Comparison of ENCODE assay signal across 8 cellular contexts in the genomic region with DNA sequence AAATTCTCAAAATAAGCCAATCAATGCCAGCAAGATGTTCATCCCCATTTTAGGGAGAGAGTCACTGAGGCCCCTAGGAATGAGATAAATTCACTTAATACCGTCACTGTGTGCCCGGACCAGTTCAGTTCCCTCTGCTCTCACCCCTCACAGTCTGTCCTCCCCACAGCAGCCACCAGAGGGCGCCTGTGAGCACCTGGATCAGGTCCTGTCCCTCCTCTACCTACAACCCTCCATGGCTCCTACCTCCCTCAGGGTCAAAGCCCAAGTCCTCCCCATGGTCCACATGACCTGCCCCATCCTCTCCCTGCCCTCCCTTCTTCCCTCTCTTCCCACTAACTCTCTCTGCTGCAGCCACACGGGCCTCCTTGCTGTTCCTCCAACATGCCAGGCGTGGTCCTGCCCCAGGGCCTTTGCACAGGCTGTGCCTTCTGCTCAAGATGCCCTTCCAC. TPM values are rescaled to one million over a fixed set of nuclear protein-coding genes. Genes with fewer than 3 reads are reported as not detected.
DNase-seq lines count a peak whose midpoint lies in the region; ATAC-seq and TF ChIP-seq lines count a peak whose summit lies in the region.

No MANE protein-coding gene starts in this region.

- no peaks in the 10 kb centered on the region for H3K9me3 Mint-ChIP-seq in central memory CD8-positive, alpha-beta T cell
- H3K9me3 Mint-ChIP-seq in naive B cell: peaks cover 0 to 3% (median 0%) of the 10 kb centered on the region in 7 donors

- DNase-seq in AG09319 (ENCODE audit: extremely low read depth, low read depth) (no peak), HT1080 (ENCODE audit: low read depth) (peak; percentile 43), naive B cell (peak; percentile 37), NCI-H510A (lab: John Stamatoyannopoulos, UW) (no peak)
- DNase-seq in activated CD4-positive, CD25-positive, alpha-beta regulatory T cell treated with anti-CD3 and anti-CD28 coated beads, Interleukin-2, amount 50 U/mL, for 72 hours: peak; percentile 91
- peak; percentile 39 to 67 for DNase-seq in central memory CD8-positive, alpha-beta T cell (ENCODE audit: low spot score in 2 of 2)
- peak; percentile 67 for DNase-seq in stimulated activated naive CD4-positive, alpha-beta T cell treated with Interleukin-2 at 50 U/mL for 16 hours (lab: John Stamatoyannopoulos, UW)

- H3K27ac Mint-ChIP-seq in central memory CD8-positive, alpha-beta T cell (ENCODE audit: low read depth): peak overlapping the region; percentile 11
- peak overlapping the region in 2 of 6 donors; percentile 11 to 76 for H3K27ac Mint-ChIP-seq in naive B cell

- peak; percentile 69 for TF ChIP-seq CTCF in AG09319 (IDR thresholded peaks at IDR 0.05; ENCODE audit: low read depth, low read length)

- peaks cover 25% of the 10 kb centered on the region for H3K27me3 Mint-ChIP-seq in central memory CD8-positive, alpha-beta T cell
- H3K27me3 Mint-ChIP-seq in naive B cell: peaks cover 4 to 42% (median 35%) of the 10 kb centered on the region in 3 donors

- H3K36me3 Mint-ChIP-seq in central memory CD8-positive, alpha-beta T cell (ENCODE audit: insufficient read depth): peaks cover 1% of the 10 kb centered on the region
- no peaks in the 10 kb centered on the region for H3K36me3 Mint-ChIP-seq in naive B cell

- ATAC-seq in central memory CD8-positive, alpha-beta T cell (replicated peaks; ENCODE audit: extremely low read depth, poor library complexity, severe bottlenecking): peak; percentile 54
- peak; percentile 57 to 59 for ATAC-seq in naive B cell (ENCODE audit: low read depth in 2 of 2)
- ATAC-seq in HG02885 (IDR thresholded peaks at IDR 0.05; ENCODE audit: poor library complexity, unreplicated experiment): no peak

- no peak overlapping the region for H3K4me3 Mint-ChIP-seq in central memory CD8-positive, alpha-beta T cell
- peak overlapping the region in 1 of 8 donors; percentile 54 for H3K4me3 Mint-ChIP-seq in naive B cell

- H3K4me1 Mint-ChIP-seq in central memory CD8-positive, alpha-beta T cell: no peaks in the 10 kb centered on the region
- H3K4me1 Mint-ChIP-seq in naive B cell: peaks cover 8 to 17% (median 10%) of the 10 kb centered on the region in 3 donors

RNA-seq across cellular contexts. Expression of a gene that starts 42.0 kb away (rescaled TPM):
- total RNA-seq in HT1080 (2014; rRNA removed; shearing (Covaris generic)): 22.5 and 33.2 TPM in 2 replicates
- 23.4 and 26.2 TPM in 2 replicates for polyA plus RNA-seq in HT1080 (2015; cell fraction: cytosol; rRNA removed)
- 15.7 and 16.8 TPM in 2 replicates for polyA plus RNA-seq in HT1080 (2015; cell fraction: nucleus; rRNA removed)
- 10 to 100 TPM in 1 of 6 donors, 1 to 10 TPM in 4, not detected in 1; 3.4 to 11.4 (median 5.3) TPM for polyA plus RNA-seq in naive B cell (ENCODE audit: low read depth in 6 of 6)

Comparison
In these comparisons a context has a peak if more than half of its experiments do, and no peak if none do; other contexts are left out.
1. DNase-seq: peak in HT1080 (single experiment), activated CD4-positive, CD25-positive, alpha-beta regulatory T cell treated with anti-CD3 and anti-CD28 coated beads, Interleukin-2, amount 50 U/mL, for 72 hours (single experiment), central memory CD8-positive, alpha-beta T cell (2 of 2), naive B cell (single experiment) and stimulated activated naive CD4-positive, alpha-beta T cell treated with Interleukin-2 at 50 U/mL for 16 hours (single experiment); none in AG09319 (single experiment) and NCI-H510A (single experiment).